9 cellular contexts compared by ENCODE assay signal in genomic region chr1:19582318-19582717, GRCh38.
DNase-seq lines count a peak whose midpoint lies in the region; ATAC-seq and TF ChIP-seq lines count a peak whose summit lies in the region.
"Had no signal": no experiment of that assay in that cellular context is flagged by ENCODE, and none has a peak within 500 bp of the region (broad histone marks: within the 10 kb centered on the region; RNA-seq: fewer than 3 reads in every experiment).

No MANE protein-coding gene starts in this region.

- H3K27ac ChIP-seq in DND-41 (ENCODE audit: low read length): no peak overlapping the region
- no peak overlapping the region for H3K27ac ChIP-seq in VCaP
- H3K27ac ChIP-seq in brain microvascular endothelial cell: no peak overlapping the region
- no peak overlapping the region for H3K27ac ChIP-seq in liver (ENCODE audit: low read depth in 1 of 2, low read length in 2 of 2)
- H3K27ac ChIP-seq: SK-N-MC had no signal

- TF ChIP-seq RAD21 in liver (IDR thresholded peaks at IDR 0.05): peak; percentile 63 to 82

- H3K9ac ChIP-seq in DND-41 (ENCODE audit: low read depth, low read length) (no peak overlapping the region), liver (ENCODE audit: low read depth in 1 of 2, low read length in 2 of 2) (no peak overlapping the region)

- no peaks in the 10 kb centered on the region for H4K20me1 ChIP-seq in DND-41 (ENCODE audit: insufficient read depth, low read length)

- H2AFZ ChIP-seq in DND-41 (ENCODE audit: low read depth, low read length): no peak overlapping the region

- ATAC-seq in DND-41 (ENCODE audit: insufficient read depth, low read depth): peak; percentile 59; the same call in 1 of the 3 replicates
- ATAC-seq in GM19463 (IDR thresholded peaks at IDR 0.05; ENCODE audit: unreplicated experiment): no peak

- no peaks in the 10 kb centered on the region for H3K79me2 ChIP-seq in DND-41 (ENCODE audit: insufficient read depth, low read length)

- no peaks in the 10 kb centered on the region for H3K36me3 ChIP-seq in DND-41 (ENCODE audit: insufficient read depth, low read length)
- no peaks in the 10 kb centered on the region for H3K36me3 ChIP-seq in brain microvascular endothelial cell (replicated peaks)
- no peaks in the 10 kb centered on the region for H3K36me3 ChIP-seq in liver (ENCODE audit: control insufficient read depth in 4 of 4, insufficient read depth in 3 of 4, low read depth in 1 of 4, low read length in 3 of 4)

- DNase-seq in DND-41: peak; percentile 47
- DNase-seq in KG1 (lab: John Stamatoyannopoulos, UW): peak; percentile 49
- no peak for DNase-seq in brain microvascular endothelial cell
- peak; percentile 68 for DNase-seq in stimulated activated CD8-positive, alpha-beta memory T cell treated with anti-CD3 and anti-CD28 coated beads, Interleukin-4, amount 100 ng/mL, for 24 hours (ENCODE audit: low read depth)
- DNase-seq in occipital lobe (lab: John Stamatoyannopoulos, UW): no peak

- H3K27me3 ChIP-seq in DND-41 (ENCODE audit: insufficient read depth, low read length, poor library complexity) (no peaks in the 10 kb centered on the region), brain microvascular endothelial cell (replicated peaks) (no peaks in the 10 kb centered on the region), liver (ENCODE audit: control insufficient read depth in 4 of 4, insufficient read depth in 4 of 4, low read length in 3 of 4) (no peaks in the 10 kb centered on the region)

- no peaks in the 10 kb centered on the region for H3K9me3 ChIP-seq in DND-41 (ENCODE audit: insufficient read depth, low read length, severe bottlenecking)
- H3K9me3 ChIP-seq in liver (ENCODE audit: control insufficient read depth in 4 of 4, low read length in 3 of 4): no peaks in the 10 kb centered on the region

- WGBS in liver: 23% methylated on average over 4 of the region's 4 CpGs

- TF ChIP-seq CTCF in DND-41 (IDR thresholded peaks at IDR 0.05; ENCODE audit: borderline replicate concordance, extremely low read depth, low read length, poor library complexity, severe bottlenecking) (peak; percentile 79), VCaP (conservative IDR thresholded peaks at IDR 0.05) (peak; percentile 62), brain microvascular endothelial cell (IDR thresholded peaks at IDR 0.05; ENCODE audit: low read depth, low read length, missing control alignments) (peak; percentile 76), liver (IDR thresholded peaks at IDR 0.05; ENCODE audit: low read depth, low read length, missing input control) (peak; percentile 44)

- H3K4me2 ChIP-seq in DND-41 (ENCODE audit: insufficient read depth, low read length): no peak overlapping the region

- no peaks in the 10 kb centered on the region for H3K4me1 ChIP-seq in DND-41 (ENCODE audit: insufficient read depth, low read length)
- H3K4me1 ChIP-seq in liver (ENCODE audit: control insufficient read depth in 4 of 4, insufficient read depth in 4 of 4, low read length in 3 of 4): no peaks in the 10 kb centered on the region

- in situ Hi-C loops in brain microvascular endothelial cell (cut with HindIII; ENCODE audit: low pct_ligation_motif_present, low sequenced_read_pairs): no loop called here

- H3K4me3 ChIP-seq in DND-41 (ENCODE audit: low read depth in 1 of 2, low read length in 2 of 2) (no peak overlapping the region), brain microvascular endothelial cell (ENCODE audit: low read depth, low read length) (no peak overlapping the region), liver (ENCODE audit: low read depth in 1 of 3, low read length in 3 of 3) (no peak overlapping the region)
- H3K4me3 ChIP-seq: SK-N-MC had no signal

TF ChIP-seq in liver, 16 proteins besides CTCF, POLR2A, EP300 and RAD21:
- TF ChIP-seq TAF1 (conservative IDR thresholded peaks at IDR 0.05) (no peak), HNF4G (IDR thresholded peaks at IDR 0.05) (no peak), HNF4A (conservative IDR thresholded peaks at IDR 0.05) (peak in 1 of 2 donors; percentile 21)
- TF ChIP-seq, protein P1, sequence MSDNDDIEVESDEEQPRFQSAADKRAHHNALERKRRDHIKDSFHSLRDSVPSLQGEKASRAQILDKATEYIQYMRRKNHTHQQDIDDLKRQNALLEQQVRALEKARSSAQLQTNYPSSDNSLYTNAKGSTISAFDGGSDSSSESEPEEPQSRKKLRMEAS (IDR thresholded peaks at IDR 0.05): no peak

Comparison
In these comparisons a context has a peak if more than half of its experiments do, and no peak if none do; other contexts are left out.
1. DNase-seq: peak in DND-41 (single experiment), KG1 (single experiment) and stimulated activated CD8-positive, alpha-beta memory T cell treated with anti-CD3 and anti-CD28 coated beads, Interleukin-4, amount 100 ng/mL, for 24 hours (single experiment); none in brain microvascular endothelial cell (single experiment) and occipital lobe (single experiment).
2. Peak in every context shown above with its lines, with median percentiles within 50 percentile points of each other: CTCF ChIP-seq.